11 cellular contexts compared by ENCODE assay signal in genomic region chr19:46759817-46760333, GRCh38. TPM values are rescaled to one million over a fixed set of nuclear protein-coding genes. Genes with fewer than 3 reads are reported as not detected.
DNase-seq lines count a peak whose midpoint lies in the region; ATAC-seq and TF ChIP-seq lines count a peak whose summit lies in the region.
"Had no signal": no experiment of that assay in that cellular context is flagged by ENCODE, and none has a peak within 500 bp of the region (broad histone marks: within the 10 kb centered on the region; RNA-seq: fewer than 3 reads in every experiment).

No MANE protein-coding gene starts in this region.

- H2BK12ac ChIP-seq in mesenchymal stem cell (ENCODE audit: low read length in 2 of 2) = no peak overlapping the region

- H2BK120ac ChIP-seq in mesenchymal stem cell (ENCODE audit: low read depth, low read length) = no peak overlapping the region

- H2BK15ac ChIP-seq in mesenchymal stem cell (ENCODE audit: low read depth, poor library complexity, severe bottlenecking) = no peak overlapping the region

- H4K8ac ChIP-seq in mesenchymal stem cell (ENCODE audit: low read length) = no peak overlapping the region

- TF ChIP-seq CTCF in HFFc6 (IDR thresholded peaks at IDR 0.05) (no peak), cardiac fibroblast (IDR thresholded peaks at IDR 0.05; ENCODE audit: low read depth, low read length) (no peak)

- H2AFZ ChIP-seq in ACC112 (ENCODE audit: low read length, unreplicated experiment) = no peak overlapping the region
- no peak overlapping the region for H2AFZ ChIP-seq in mesenchymal stem cell (ENCODE audit: low read depth, low read length)
- H2AFZ ChIP-seq in Karpas-422 (ENCODE audit: low read length) = no peak overlapping the region

- H3K36me3 ChIP-seq in ACC112 (ENCODE audit: insufficient read depth, low read length) (no peaks in the 10 kb centered on the region), mesenchymal stem cell (ENCODE audit: control insufficient read depth in 1 of 2, insufficient read depth in 2 of 2, low read depth in 1 of 2, low read length in 2 of 2) (peaks cover 15 to 26% of the 10 kb centered on the region in 2 experiments), Karpas-422 (ENCODE audit: insufficient read depth, low read length) (no peaks in the 10 kb centered on the region)

- H3K4me1 ChIP-seq in ACC112 (ENCODE audit: control insufficient read depth, insufficient read depth, low read length, unreplicated experiment) (peaks cover 14% of the 10 kb centered on the region), mesenchymal stem cell (ENCODE audit: control insufficient read depth, insufficient read depth, low read depth, low read length) (peaks cover 6% of the 10 kb centered on the region), Karpas-422 (ENCODE audit: low read length) (no peaks in the 10 kb centered on the region)
- H3K4me1 ChIP-seq: HAP-1 had no signal

- H3K9me3 ChIP-seq in mesenchymal stem cell (ENCODE audit: control insufficient read depth, low read length) (no peaks in the 10 kb centered on the region), Karpas-422 (ENCODE audit: low read length) (no peaks in the 10 kb centered on the region)
- H3K9me3 ChIP-seq: HAP-1 had no signal

- H2BK5ac ChIP-seq in mesenchymal stem cell (ENCODE audit: low read depth, low read length, poor library complexity, severe bottlenecking) = no peak overlapping the region

- DNase-seq in HFFc6 (peak; percentile 94), cardiac fibroblast (ENCODE audit: low read depth in 2 of 2) (peak; percentile 94 to 95), mesenchymal stem cell (no peak), NCI-H1092 (lab: John Stamatoyannopoulos, UW) (no peak), Karpas-422 (no peak), NCI-H1436 treated with DMSO at 0.1 percent for 48 hours (lab: John Stamatoyannopoulos, UW) (no peak)
- DNase-seq: NCI-H146 had no signal

- H3K9ac ChIP-seq in mesenchymal stem cell (ENCODE audit: low read length) = peak overlapping the region; percentile 74
- no peak overlapping the region for H3K9ac ChIP-seq in Karpas-422 (ENCODE audit: low read length)

- H4K91ac ChIP-seq in mesenchymal stem cell (ENCODE audit: low read length) = no peak overlapping the region

- no peak overlapping the region for H3K14ac ChIP-seq in mesenchymal stem cell (ENCODE audit: low read length in 2 of 2)

- peak overlapping the region; percentile 91 for H3K27ac Mint-ChIP-seq in HFFc6
- H3K27ac Mint-ChIP-seq: B cell had no signal

- H3K23ac ChIP-seq in mesenchymal stem cell (ENCODE audit: low read length in 2 of 2) = no peak overlapping the region

- no peaks in the 10 kb centered on the region for H4K20me1 ChIP-seq in Karpas-422 (ENCODE audit: insufficient read depth, low read depth, low read length)

- no peak overlapping the region for H3K18ac ChIP-seq in mesenchymal stem cell (ENCODE audit: low read depth in 1 of 2, low read length in 2 of 2)

- peaks cover 17% of the 10 kb centered on the region for H3K79me1 ChIP-seq in mesenchymal stem cell (replicated peaks; ENCODE audit: low read length, poor library complexity, severe bottlenecking)

- H3K27me3 Mint-ChIP-seq in HFFc6 (ENCODE audit: insufficient read depth) = no peaks in the 10 kb centered on the region; the same call in 1 of the 2 replicates
- H3K27me3 Mint-ChIP-seq: B cell had no signal

- peak overlapping the region; percentile 19; the same call in 1 of the 2 replicates for H3K4me3 Mint-ChIP-seq in HFFc6
- H3K4me3 Mint-ChIP-seq: B cell had no signal

- H3K27me3 ChIP-seq in ACC112 (ENCODE audit: insufficient read depth, low read length) (no peaks in the 10 kb centered on the region), mesenchymal stem cell (ENCODE audit: control insufficient read depth in 1 of 2, insufficient read depth in 1 of 2, low read length in 2 of 2) (no peaks in the 10 kb centered on the region), Karpas-422 (ENCODE audit: low read length) (no peaks in the 10 kb centered on the region)

- no peak overlapping the region for H3K4ac ChIP-seq in mesenchymal stem cell (ENCODE audit: low read depth in 1 of 2, low read length in 2 of 2)

- no peaks in the 10 kb centered on the region for H3K9me3 Mint-ChIP-seq in HFFc6

- H3K36me3 Mint-ChIP-seq in HFFc6 (ENCODE audit: low read depth) = no peaks in the 10 kb centered on the region

- H3K27ac ChIP-seq in ACC112 (ENCODE audit: low read depth, low read length) = peak overlapping the region; percentile 62
- no peak overlapping the region for H3K27ac ChIP-seq in mesenchymal stem cell (ENCODE audit: low read length, poor library complexity, severe bottlenecking)
- no peak overlapping the region for H3K27ac ChIP-seq in Karpas-422 (ENCODE audit: low read length)

- H3K4me3 ChIP-seq in ACC112 (ENCODE audit: low read depth, low read length) (no peak overlapping the region), cardiac fibroblast (replicated peaks in 1 of 2; ENCODE audit: low read depth in 2 of 2, low read length in 2 of 2) (no peak overlapping the region), mesenchymal stem cell (ENCODE audit: insufficient read depth in 1 of 2, low read depth in 1 of 2, low read length in 2 of 2) (peak overlapping the region in 1 of 2 experiments; percentile 28), Karpas-422 (ENCODE audit: low read length) (no peak overlapping the region)
- H3K4me3 ChIP-seq: HAP-1 had no signal

- peaks cover 34% of the 10 kb centered on the region for H3K4me1 Mint-ChIP-seq in HFFc6 (ENCODE audit: low read depth)

- H2AK5ac ChIP-seq in mesenchymal stem cell (ENCODE audit: low read length, severe bottlenecking) = no peak overlapping the region

- 72% methylated on average over 6 of the region's 7 CpGs for WGBS in mesenchymal stem cell

- no peaks in the 10 kb centered on the region for H3K9me2 ChIP-seq in Karpas-422 (replicated peaks; ENCODE audit: insufficient read depth, low read length)

- no peak for ATAC-seq in GM19467 (IDR thresholded peaks at IDR 0.05; ENCODE audit: unreplicated experiment)

- H3K4me2 ChIP-seq in mesenchymal stem cell (ENCODE audit: low read length, poor library complexity, severe bottlenecking) (no peak overlapping the region), Karpas-422 (ENCODE audit: low read depth, low read length, poor library complexity, severe bottlenecking) (no peak overlapping the region)

- H3K79me2 ChIP-seq in ACC112 (ENCODE audit: control insufficient read depth, insufficient read depth, low read length, unreplicated experiment) = no peaks in the 10 kb centered on the region
- H3K79me2 ChIP-seq in Karpas-422 (ENCODE audit: low read length) = no peaks in the 10 kb centered on the region

RNA-seq across cellular contexts. Expression of gene STRN4, which starts 13.6 kb away (rescaled TPM):
- 10 to 100 TPM; 53.6 to 60.8 (median 58.3) TPM for total RNA-seq in HFFc6 (2021; fragmentation: NEBNext Ultra II Directional; extraction: Animal tissue kit (Norgen Biotek cat#: 25700))
- 56.4 TPM for polyA plus RNA-seq in mesenchymal stem cell (2013, experiment 1 of 2)
- 56.1 TPM for polyA plus RNA-seq in mesenchymal stem cell (2013, experiment 2 of 2)
- 37.5 and 55.2 TPM in 2 replicates for total RNA-seq in Karpas-422 (2014; rRNA removed; shearing (Covaris generic); ENCODE audit: low replicate concordance)

RNA-seq across cellular contexts. Expression of gene FKRP, which starts 14.0 kb away (rescaled TPM):
- 10 to 100 TPM; 31.4 to 36.8 (median 33.2) TPM for total RNA-seq in HFFc6 (2021; fragmentation: NEBNext Ultra II Directional; extraction: Animal tissue kit (Norgen Biotek cat#: 25700))
- 24.9 TPM for polyA plus RNA-seq in mesenchymal stem cell (2013, experiment 1 of 2)
- polyA plus RNA-seq in mesenchymal stem cell (2013, experiment 2 of 2) = 24.4 TPM
- total RNA-seq in Karpas-422 (2014; rRNA removed; shearing (Covaris generic); ENCODE audit: low replicate concordance) = 14.6 and 18.4 TPM in 2 replicates

RNA-seq across cellular contexts. Expression of gene SLC1A5, which starts 28.5 kb away (rescaled TPM):
- 100 to 1,000 TPM; 263 to 310 (median 281) TPM for total RNA-seq in HFFc6 (2021; fragmentation: NEBNext Ultra II Directional; extraction: Animal tissue kit (Norgen Biotek cat#: 25700))
- 164 TPM for polyA plus RNA-seq in mesenchymal stem cell (2013, experiment 1 of 2)
- polyA plus RNA-seq in mesenchymal stem cell (2013, experiment 2 of 2) = 163 TPM
- total RNA-seq in Karpas-422 (2014; rRNA removed; shearing (Covaris generic); ENCODE audit: low replicate concordance) = 116 and 189 TPM in 2 replicates

RNA-seq across cellular contexts. Expression of gene PRKD2, which starts 43.0 kb away (rescaled TPM):
- 10 to 100 TPM; 35.3 to 42.2 (median 38.4) TPM for total RNA-seq in HFFc6 (2021; fragmentation: NEBNext Ultra II Directional; extraction: Animal tissue kit (Norgen Biotek cat#: 25700))
- polyA plus RNA-seq in mesenchymal stem cell (2013, experiment 1 of 2) = 25.9 TPM
- polyA plus RNA-seq in mesenchymal stem cell (2013, experiment 2 of 2) = 23.5 TPM
- total RNA-seq in Karpas-422 (2014; rRNA removed; shearing (Covaris generic); ENCODE audit: low replicate concordance) = 20.0 and 34.6 TPM in 2 replicates

Comparison
In these comparisons a context has a peak if more than half of its experiments do, and no peak if none do; other contexts are left out.
1. DNase-seq: peak in HFFc6 (single experiment) and cardiac fibroblast (2 of 2); none in mesenchymal stem cell (single experiment), NCI-H1092 (single experiment), Karpas-422 (single experiment) and NCI-H1436 treated with DMSO at 0.1 percent for 48 hours (single experiment).